15 cellular contexts compared by ENCODE assay signal in the genomic region with DNA sequence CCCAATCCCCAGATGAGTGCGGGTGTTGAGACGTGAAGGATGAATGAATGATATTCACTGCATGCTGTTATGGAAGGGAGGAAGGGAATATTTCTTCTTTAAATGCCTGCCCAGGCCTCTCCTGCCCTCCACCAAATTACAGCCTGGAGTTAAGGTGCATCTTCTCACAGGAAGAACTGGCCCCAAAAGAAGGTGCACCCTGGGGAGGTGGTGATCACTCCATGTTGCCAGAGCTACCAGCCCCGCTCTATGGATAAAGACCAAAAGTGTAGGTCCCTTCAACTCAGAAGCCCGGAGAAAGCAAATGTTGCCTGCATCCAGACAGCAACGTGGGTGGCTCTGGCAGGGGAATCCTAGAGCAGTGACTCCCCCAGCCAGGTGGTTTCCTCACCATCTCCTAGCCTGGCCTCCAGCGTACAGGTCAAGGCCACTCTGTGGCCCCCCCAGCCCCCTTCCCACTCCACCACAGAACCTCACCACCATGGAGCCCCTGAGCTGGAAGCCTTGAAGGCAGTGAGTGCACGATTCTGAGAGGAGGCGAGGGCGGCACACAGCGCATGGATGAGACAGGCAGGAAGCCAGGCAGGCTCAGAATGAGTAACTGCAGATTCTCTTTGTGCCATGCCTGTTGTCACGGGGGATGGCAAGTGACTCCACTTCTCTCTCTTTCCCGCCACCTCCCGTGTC. TPM values are rescaled to one million over a fixed set of nuclear protein-coding genes. Genes with fewer than 3 reads are reported as not detected.
DNase-seq lines count a peak whose midpoint lies in the region; ATAC-seq and TF ChIP-seq lines count a peak whose summit lies in the region.
"Had no signal": no experiment of that assay in that cellular context is flagged by ENCODE, and none has a peak within 500 bp of the region (broad histone marks: within the 10 kb centered on the region; RNA-seq: fewer than 3 reads in every experiment).

No MANE protein-coding gene starts in this region.

- no peak for TF ChIP-seq CTCF in stomach (IDR thresholded peaks at IDR 0.05)
- TF ChIP-seq CTCF in PC-9 (conservative IDR thresholded peaks at IDR 0.05), result no peak
- TF ChIP-seq CTCF in thyroid gland (IDR thresholded peaks at IDR 0.05), result no peak

- DNase-seq in activated T-cell treated with anti-CD3 and anti-CD28 coated beads, Interleukin-2, amount 50 U/mL, for 48 hours, result peak; percentile 40 to 48
- no peak for DNase-seq in activated T-cell treated with anti-CD3 and anti-CD28 coated beads, Interleukin-2, amount 50 U/mL, for 1 hour
- peak; percentile 50 for DNase-seq in activated CD8-positive, alpha-beta memory T cell treated with anti-CD3 and anti-CD28 coated beads, Interleukin-2, amount 10 ng/mL, durations not matched to agents 7 days and 5 days
- DNase-seq in inferior parietal cortex (ENCODE audit: extremely low spot score) (peak; percentile 63), stomach (peak; percentile 22), PC-9 (no peak), thyroid gland (no peak)
- DNase-seq: GF-D8, NCI-H1092 treated with DMSO at 0.1 percent for 48 hours, NCI-H226 had no signal

- H3K27me3 Mint-ChIP-seq in activated CD8-positive, alpha-beta memory T cell treated with anti-CD3 and anti-CD28 coated beads, Interleukin-2, amount 10 ng/mL, durations not matched to agents 7 days and 5 days, result peaks cover 46% of the 10 kb centered on the region

- ATAC-seq in activated CD8-positive, alpha-beta memory T cell treated with anti-CD3 and anti-CD28 coated beads, Interleukin-2, amount 10 ng/mL, durations not matched to agents 7 days and 5 days, result no peak
- ATAC-seq in HG03175 (IDR thresholded peaks at IDR 0.05; ENCODE audit: unreplicated experiment), result no peak
- ATAC-seq: HepG2; left colon; naive thymus-derived CD4-positive, alpha-beta T cell had no signal

- H2AFZ ChIP-seq in PC-9, result no peak overlapping the region

- CTCF ChIA-PET in activated CD8-positive, alpha-beta memory T cell treated with anti-CD3 and anti-CD28 coated beads, Interleukin-2, amount 10 ng/mL, durations not matched to agents 7 days and 5 days (lab: Charles Lee), result interaction anchor here (0.5 to 1.2 kb wide), 2 partner anchors 38 to 218 kb away, joined by 3 read pairs; no protein-coding TSS in a partner anchor
- CTCF ChIA-PET in PC-9 (lab: Charles Lee), result no interaction called here

- H3K4me3 ChIP-seq in stomach, result no peak overlapping the region
- no peak overlapping the region for H3K4me3 ChIP-seq in PC-9
- H3K4me3 ChIP-seq in thyroid gland (replicated peaks in 1 of 3), result no peak overlapping the region

- no peak overlapping the region for H3K4me2 ChIP-seq in PC-9

- intact Hi-C loops in stomach (cut with DNase I; ENCODE audit: low total_unique reads) (no loop called here), PC-9 (cut with micrococcal nuclease; ENCODE audit: unreplicated experiment) (no loop called here), thyroid gland (cut with DNase I) (no loop called here)

- BruUV-seq in PC-9 (replicated peaks; lab: Mats Ljungman, UMichigan), result no TSS peak

- no peak for TF ChIP-seq EP300 in stomach (IDR thresholded peaks at IDR 0.05)

- no peaks in the 10 kb centered on the region for H3K9me3 Mint-ChIP-seq in activated CD8-positive, alpha-beta memory T cell treated with anti-CD3 and anti-CD28 coated beads, Interleukin-2, amount 10 ng/mL, durations not matched to agents 7 days and 5 days (ENCODE audit: low read depth)
- H3K9me3 Mint-ChIP-seq: naive thymus-derived CD4-positive, alpha-beta T cell had no signal

- peaks cover 9% of the 10 kb centered on the region for H3K79me2 ChIP-seq in PC-9 (ENCODE audit: low read depth)

- H3K27ac ChIP-seq in stomach, result no peak overlapping the region
- no peak overlapping the region for H3K27ac ChIP-seq in PC-9
- H3K27ac ChIP-seq in thyroid gland, result no peak overlapping the region

- no peak for TF ChIP-seq POLR2A in stomach (IDR thresholded peaks at IDR 0.05)
- TF ChIP-seq POLR2A in thyroid gland (IDR thresholded peaks at IDR 0.05), result no peak

- H3K9me3 ChIP-seq in stomach, result no peaks in the 10 kb centered on the region
- no peaks in the 10 kb centered on the region for H3K9me3 ChIP-seq in PC-9 (ENCODE audit: insufficient read depth, low read depth)
- H3K9me3 ChIP-seq in thyroid gland, result no peaks in the 10 kb centered on the region

- H3K27ac Mint-ChIP-seq in activated CD8-positive, alpha-beta memory T cell treated with anti-CD3 and anti-CD28 coated beads, Interleukin-2, amount 10 ng/mL, durations not matched to agents 7 days and 5 days, result no peak overlapping the region
- H3K27ac Mint-ChIP-seq: activated naive CD8-positive, alpha-beta T cell; naive thymus-derived CD4-positive, alpha-beta T cell had no signal

- H4K20me1 ChIP-seq in PC-9 (ENCODE audit: insufficient read depth), result no peaks in the 10 kb centered on the region

- H3K9me2 ChIP-seq in PC-9 (ENCODE audit: insufficient read depth), result no peaks in the 10 kb centered on the region

- POLR2A ChIA-PET in PC-9 (lab: Charles Lee; ENCODE audit: unreplicated experiment), result no interaction called here

- H3K27me3 ChIP-seq in stomach (peaks cover 0 to 50% (median 19%) of the 10 kb centered on the region in 3 donors), PC-9 (ENCODE audit: insufficient read depth, low read depth) (no peaks in the 10 kb centered on the region), thyroid gland (no peaks in the 10 kb centered on the region)

- H3K4me1 Mint-ChIP-seq in activated CD8-positive, alpha-beta memory T cell treated with anti-CD3 and anti-CD28 coated beads, Interleukin-2, amount 10 ng/mL, durations not matched to agents 7 days and 5 days, result peaks cover 45% of the 10 kb centered on the region

- H3F3A ChIP-seq in PC-9 (ENCODE audit: insufficient read depth, low read depth), result peaks cover 18% of the 10 kb centered on the region; the same call in 1 of the 2 replicates

- WGBS in stomach, 5 donors, result 80 to 96% (median 88%) methylated on average over 10 to 13 of the region's 13 CpGs
- 86 to 90% methylated on average over 11 to 12 of the region's 13 CpGs for WGBS in thyroid gland, 2 donors

- H3K36me3 Mint-ChIP-seq in activated CD8-positive, alpha-beta memory T cell treated with anti-CD3 and anti-CD28 coated beads, Interleukin-2, amount 10 ng/mL, durations not matched to agents 7 days and 5 days, result no peaks in the 10 kb centered on the region
- H3K36me3 Mint-ChIP-seq: activated naive CD8-positive, alpha-beta T cell; naive thymus-derived CD4-positive, alpha-beta T cell had no signal

- no peak overlapping the region for H3K4me3 Mint-ChIP-seq in activated CD8-positive, alpha-beta memory T cell treated with anti-CD3 and anti-CD28 coated beads, Interleukin-2, amount 10 ng/mL, durations not matched to agents 7 days and 5 days
- H3K4me3 Mint-ChIP-seq: activated naive CD8-positive, alpha-beta T cell had no signal

- H3K36me3 ChIP-seq in stomach, result no peaks in the 10 kb centered on the region
- no peaks in the 10 kb centered on the region for H3K36me3 ChIP-seq in PC-9 (ENCODE audit: low read depth)
- H3K36me3 ChIP-seq in thyroid gland, result no peaks in the 10 kb centered on the region

- H3K4me1 ChIP-seq in stomach, result peaks cover 18 to 35% (median 27%) of the 10 kb centered on the region in 4 donors
- peaks cover 36% of the 10 kb centered on the region for H3K4me1 ChIP-seq in PC-9 (replicated peaks; ENCODE audit: insufficient read depth)
- peaks cover 9 to 18% of the 10 kb centered on the region in 2 donors for H3K4me1 ChIP-seq in thyroid gland

RNA-seq across cellular contexts. Expression of a gene that starts 3.5 kb away (rescaled TPM):
- total RNA-seq in activated CD8-positive, alpha-beta memory T cell treated with anti-CD3 and anti-CD28 coated beads, Interleukin-2, amount 10 ng/mL, durations not matched to agents 7 days and 5 days, result 1 to 10 TPM in 1 of 2 experiments, under 1 TPM in 1; 0.14 to 1.9 TPM
- total RNA-seq in stomach, result 100 to 1,000 TPM in 1 of 5 donors, 10 to 100 TPM in 3, 1 to 10 TPM in 1; 9.5 to 170 (median 14.0) TPM
- 10 to 100 TPM in 1 of 3 donors, 1 to 10 TPM in 2; 2.2 to 10.0 (median 3.1) TPM for polyA plus RNA-seq in stomach
- total RNA-seq in PC-9 (2021), result 19.7 and 23.9 TPM in 2 replicates
- total RNA-seq in thyroid gland, result 100 to 1,000 TPM in 1 of 4 donors, 10 to 100 TPM in 2, 1 to 10 TPM in 1; 6.3 to 117 (median 26.0) TPM

Comparison
In these comparisons a context has a peak if more than half of its experiments do, and no peak if none do; other contexts are left out.
1. DNase-seq: peak in activated T-cell treated with anti-CD3 and anti-CD28 coated beads, Interleukin-2, amount 50 U/mL, for 48 hours (2 of 2), activated CD8-positive, alpha-beta memory T cell treated with anti-CD3 and anti-CD28 coated beads, Interleukin-2, amount 10 ng/mL, durations not matched to agents 7 days and 5 days (single experiment), inferior parietal cortex (single experiment) and stomach (single experiment); none in activated T-cell treated with anti-CD3 and anti-CD28 coated beads, Interleukin-2, amount 50 U/mL, for 1 hour (single experiment), PC-9 (0 of 2) and thyroid gland (0 of 2).